9 cellular contexts compared by ENCODE assay signal in the genomic region with DNA sequence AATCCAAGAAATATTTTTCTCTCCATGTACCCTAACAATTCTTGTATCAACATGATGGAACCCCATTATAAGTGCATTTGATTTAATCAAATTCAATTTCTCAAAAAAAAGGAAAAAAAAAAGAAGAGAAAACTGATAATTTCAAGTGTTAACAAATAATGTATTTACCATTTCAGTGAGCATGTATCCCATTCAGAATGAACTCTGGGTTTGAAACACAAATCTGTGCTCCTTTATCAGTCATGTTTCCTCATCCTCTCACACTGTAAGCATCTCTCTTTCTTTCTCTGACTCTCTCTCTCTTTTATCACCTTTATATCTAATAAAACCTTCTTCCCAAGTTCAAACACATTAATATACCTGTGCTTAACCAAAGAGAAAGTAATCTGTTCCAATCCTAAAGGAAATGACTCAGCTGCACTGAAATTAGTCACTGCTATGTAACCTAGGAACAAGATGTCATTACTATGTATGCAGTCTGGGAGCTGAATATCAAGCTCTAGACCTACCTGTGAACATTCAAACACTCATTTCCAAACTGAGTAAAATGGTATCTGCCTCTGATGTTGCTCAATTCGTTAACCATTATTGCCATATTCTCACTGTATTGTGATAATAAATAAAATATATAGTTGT.
DNase-seq lines count a peak whose midpoint lies in the region; ATAC-seq, FAIRE-seq and TF ChIP-seq lines count a peak whose summit lies in the region.
"Had no signal": no experiment of that assay in that cellular context is flagged by ENCODE, and none has a peak within 500 bp of the region (broad histone marks: within the 10 kb centered on the region; RNA-seq: fewer than 3 reads in every experiment).

No MANE protein-coding gene starts in this region.

- CTCF ChIA-PET in PC-9 (lab: Charles Lee): interaction anchor here (0.7 kb wide), 1 partner anchor 987 kb away, joined by 3 read pairs; no protein-coding TSS in a partner anchor

- intact Hi-C loops in PC-9 (cut with micrococcal nuclease; ENCODE audit: unreplicated experiment) (no loop called here), uterus (cut with DNase I; ENCODE audit: low total_unique reads) (no loop called here)

- H3K36me3 ChIP-seq in PC-9 (ENCODE audit: low read depth) (no peaks in the 10 kb centered on the region), uterus (no peaks in the 10 kb centered on the region)

- FAIRE-seq in islet of Langerhans (lab: Jason Lieb, UNC): peak; percentile 100

- POLR2A ChIA-PET in PC-9 (lab: Charles Lee; ENCODE audit: unreplicated experiment): interaction anchor here (0.5 kb wide), 1 partner anchor 630 kb away, joined by 6 read pairs; no protein-coding TSS in a partner anchor

- TF ChIP-seq POLR2A in uterus (IDR thresholded peaks at IDR 0.05): no peak

- TF ChIP-seq CTCF in PC-9 (conservative IDR thresholded peaks at IDR 0.05) (no peak), uterus (IDR thresholded peaks at IDR 0.05) (no peak)

- H2AFZ ChIP-seq in PC-9: peak overlapping the region; percentile 50; the same call in 1 of the 2 replicates

- no peaks in the 10 kb centered on the region for H3K9me2 ChIP-seq in PC-9 (ENCODE audit: insufficient read depth)

- peak overlapping the region; percentile 50 for H3K4me2 ChIP-seq in PC-9

- H3F3A ChIP-seq in PC-9 (ENCODE audit: insufficient read depth, low read depth): peaks cover 13% of the 10 kb centered on the region; the same call in 1 of the 2 replicates

- H3K4me1 ChIP-seq in PC-9 (replicated peaks; ENCODE audit: insufficient read depth) (peaks cover 22% of the 10 kb centered on the region), uterus (no peaks in the 10 kb centered on the region)

- ATAC-seq in HG03439 (IDR thresholded peaks at IDR 0.05; ENCODE audit: unreplicated experiment): no peak

- no TSS peak for BruUV-seq in PC-9 (replicated peaks; lab: Mats Ljungman, UMichigan)

- no peak overlapping the region for H3K4me3 ChIP-seq in PC-9
- H3K4me3 ChIP-seq in uterus: no peak overlapping the region

- H3K9me3 ChIP-seq in PC-9 (ENCODE audit: insufficient read depth, low read depth) (peaks cover 5% of the 10 kb centered on the region; the same call in 1 of the 2 replicates), uterus (no peaks in the 10 kb centered on the region)

- DNase-seq in GM03348 (ENCODE audit: low spot score) (peak; percentile 36), H4 (ENCODE audit: low spot score) (peak; percentile 78), PC-9 (peak; percentile 16 to 95), uterus (no peak), NCI-H2029 treated with DMSO at 0.1 percent for 48 hours (lab: John Stamatoyannopoulos, UW) (no peak), Kasumi-1 (lab: John Stamatoyannopoulos, UW) (no peak)
- DNase-seq: NCI-H2171 had no signal

- H3K27me3 ChIP-seq in PC-9 (ENCODE audit: insufficient read depth, low read depth): no peaks in the 10 kb centered on the region
- H3K27me3 ChIP-seq in uterus: no peaks in the 10 kb centered on the region

- H4K20me1 ChIP-seq in PC-9 (ENCODE audit: insufficient read depth): no peaks in the 10 kb centered on the region

- H3K79me2 ChIP-seq in PC-9 (ENCODE audit: low read depth): no peaks in the 10 kb centered on the region

- peak overlapping the region; percentile 84 for H3K27ac ChIP-seq in PC-9
- H3K27ac ChIP-seq in uterus: no peak overlapping the region

Comparison
In these comparisons a context has a peak if more than half of its experiments do, and no peak if none do; other contexts are left out.
1. DNase-seq: peak in GM03348 (single experiment), H4 (single experiment) and PC-9 (2 of 2); none in uterus (0 of 2), NCI-H2029 treated with DMSO at 0.1 percent for 48 hours (single experiment) and Kasumi-1 (0 of 2).